ENCODE assay signal across 19 cellular contexts in genomic region chr2:237083026-237083425, GRCh38. TPM values are rescaled to one million over a fixed set of nuclear protein-coding genes. Genes with fewer than 3 reads are reported as not detected.
DNase-seq lines count a peak whose midpoint lies in the region; ATAC-seq and TF ChIP-seq lines count a peak whose summit lies in the region.
"Had no signal": no experiment of that assay in that cellular context is flagged by ENCODE, and none has a peak within 500 bp of the region (broad histone marks: within the 10 kb centered on the region; RNA-seq: fewer than 3 reads in every experiment).

No MANE protein-coding gene starts in this region.

- no peaks in the 10 kb centered on the region for H3K36me3 Mint-ChIP-seq in brain
- peaks cover 21% of the 10 kb centered on the region for H3K36me3 Mint-ChIP-seq in nephron progenitor cell (ENCODE audit: low read depth)
- peaks cover 3% of the 10 kb centered on the region for H3K36me3 Mint-ChIP-seq in activated CD4-positive, alpha-beta T cell treated with anti-CD3 and anti-CD28 coated beads, Interleukin-2, amount 10 ng/mL, durations not matched to agents 24 days and 14 days (ENCODE audit: low read depth)

- peaks cover 45% of the 10 kb centered on the region for H3K4me1 Mint-ChIP-seq in brain
- H3K4me1 Mint-ChIP-seq in nephron progenitor cell, result peaks cover 38% of the 10 kb centered on the region
- H3K4me1 Mint-ChIP-seq in activated CD4-positive, alpha-beta T cell treated with anti-CD3 and anti-CD28 coated beads, Interleukin-2, amount 10 ng/mL, durations not matched to agents 24 days and 14 days, result peaks cover 17% of the 10 kb centered on the region

- H3K36me3 ChIP-seq in ACC112 (ENCODE audit: insufficient read depth, low read length) (peaks cover 22% of the 10 kb centered on the region), DOHH2 (ENCODE audit: control insufficient read depth, low read length) (peaks cover 9% of the 10 kb centered on the region), mammary epithelial cell (ENCODE audit: insufficient read depth, low read length) (no peaks in the 10 kb centered on the region)

- in situ Hi-C loops in G401 (cut with HindIII; ENCODE audit: low sequenced_read_pairs) (no loop called here), mammary epithelial cell (cut with MboI; ENCODE audit: low sequenced_read_pairs in 2 of 2) (no loop called here)

- H3K4me3 ChIP-seq in ACC112 (ENCODE audit: low read depth, low read length), result 0 out of 2 replicates have a peak overlapping the region, but pooled peaks have one; percentile 47
- H3K4me3 ChIP-seq in DOHH2 (ENCODE audit: low read length), result no peak overlapping the region
- no peak overlapping the region for H3K4me3 ChIP-seq in mammary epithelial cell (replicated peaks in 1 of 3; ENCODE audit: insufficient read depth in 1 of 3, low read depth in 2 of 3, low read length in 3 of 3)

- intact Hi-C loops in activated CD4-positive, alpha-beta T cell treated with anti-CD3 and anti-CD28 coated beads, Interleukin-2, amount 10 ng/mL, durations not matched to agents 24 days and 14 days (cut with micrococcal nuclease), result no loop called here
- intact Hi-C loops in mammary epithelial cell (cut with micrococcal nuclease), result no loop called here

- H3K9me3 ChIP-seq in DOHH2 (ENCODE audit: control insufficient read depth, insufficient read depth, low read length) (no peaks in the 10 kb centered on the region), mammary epithelial cell (replicated peaks; ENCODE audit: insufficient read depth, low read length) (no peaks in the 10 kb centered on the region)

- dilution Hi-C loops in mammary epithelial cell (cut with HindIII; ENCODE audit: low sequenced_read_pairs), result no loop called here

- CTCF ChIA-PET in mammary epithelial cell (lab: Charles Lee; ENCODE audit: low non-redundant PET), result no interaction called here

- no peaks in the 10 kb centered on the region for H3K27me3 ChIP-seq in ACC112 (ENCODE audit: insufficient read depth, low read length)
- no peaks in the 10 kb centered on the region for H3K27me3 ChIP-seq in DOHH2 (ENCODE audit: control insufficient read depth, low read length)
- H3K27me3 ChIP-seq in mammary epithelial cell (ENCODE audit: insufficient read depth, low read length), result no peaks in the 10 kb centered on the region

- no peak overlapping the region for H3K27ac Mint-ChIP-seq in brain
- H3K27ac Mint-ChIP-seq in nephron progenitor cell, result no peak overlapping the region
- H3K27ac Mint-ChIP-seq in activated CD4-positive, alpha-beta T cell treated with anti-CD3 and anti-CD28 coated beads, Interleukin-2, amount 10 ng/mL, durations not matched to agents 24 days and 14 days, result no peak overlapping the region
- H3K27ac Mint-ChIP-seq: CD4-positive, alpha-beta T cell; HFFc6 had no signal

- peaks cover 15% of the 10 kb centered on the region for H3K27me3 Mint-ChIP-seq in brain
- H3K27me3 Mint-ChIP-seq in nephron progenitor cell (ENCODE audit: low read depth, poor library complexity), result peaks cover 7% of the 10 kb centered on the region
- no peaks in the 10 kb centered on the region for H3K27me3 Mint-ChIP-seq in activated CD4-positive, alpha-beta T cell treated with anti-CD3 and anti-CD28 coated beads, Interleukin-2, amount 10 ng/mL, durations not matched to agents 24 days and 14 days
- H3K27me3 Mint-ChIP-seq: CD4-positive, alpha-beta T cell had no signal

- H4K20me1 ChIP-seq in DOHH2 (ENCODE audit: control insufficient read depth, insufficient read depth, low read depth, low read length) (no peaks in the 10 kb centered on the region), mammary epithelial cell (ENCODE audit: insufficient read depth, low read length) (no peaks in the 10 kb centered on the region)

- H3K4me3 Mint-ChIP-seq in brain, result peak overlapping the region in 3 of 5 experiments; percentile 46 to 100 (median 65)
- H3K4me3 Mint-ChIP-seq in nephron progenitor cell, result peak overlapping the region; percentile 2
- H3K4me3 Mint-ChIP-seq in activated CD4-positive, alpha-beta T cell treated with anti-CD3 and anti-CD28 coated beads, Interleukin-2, amount 10 ng/mL, durations not matched to agents 24 days and 14 days, result no peak overlapping the region
- H3K4me3 Mint-ChIP-seq: HFFc6 had no signal

- H2AFZ ChIP-seq in ACC112 (ENCODE audit: low read length, unreplicated experiment) (no peak overlapping the region), mammary epithelial cell (ENCODE audit: low read depth, low read length) (no peak overlapping the region)

- BruUV-seq in mammary epithelial cell (replicated peaks; lab: Mats Ljungman, UMichigan), result no TSS peak

- H3K79me2 ChIP-seq in ACC112 (ENCODE audit: control insufficient read depth, insufficient read depth, low read length, unreplicated experiment), result peaks cover 46% of the 10 kb centered on the region
- peaks cover 34% of the 10 kb centered on the region for H3K79me2 ChIP-seq in DOHH2 (ENCODE audit: control insufficient read depth, low read length)
- H3K79me2 ChIP-seq in mammary epithelial cell (ENCODE audit: insufficient read depth, low read length), result peaks cover 44% of the 10 kb centered on the region

- H3K9ac ChIP-seq in mammary epithelial cell (ENCODE audit: insufficient read depth, low read length), result no peak overlapping the region
- H3K9ac ChIP-seq: KMS-11 had no signal

- H3K4me2 ChIP-seq in DOHH2 (ENCODE audit: low read length), result peak overlapping the region; percentile 20
- no peak overlapping the region for H3K4me2 ChIP-seq in mammary epithelial cell (ENCODE audit: insufficient read depth, low read depth, low read length)
- H3K4me2 ChIP-seq: KMS-11 had no signal

- no peaks in the 10 kb centered on the region for H3F3A ChIP-seq in DOHH2 (ENCODE audit: control insufficient read depth, insufficient read depth)

- no peaks in the 10 kb centered on the region for H3K9me2 ChIP-seq in DOHH2 (replicated peaks; ENCODE audit: control insufficient read depth, low read length)

- H3K27ac ChIP-seq in ACC112 (ENCODE audit: low read depth, low read length) (no peak overlapping the region), DOHH2 (ENCODE audit: low read depth, low read length) (no peak overlapping the region), mammary epithelial cell (ENCODE audit: insufficient read depth, low read depth, low read length) (no peak overlapping the region)
- H3K27ac ChIP-seq: C4-2B, KMS-11 had no signal

- TF ChIP-seq CTCF in DOHH2 (IDR thresholded peaks at IDR 0.05; ENCODE audit: low read depth, low read length, poor library complexity, severe bottlenecking) (no peak), brain (conservative IDR thresholded peaks at IDR 0.05) (no peak), nephron progenitor cell (IDR thresholded peaks at IDR 0.05) (no peak), mammary epithelial cell (conservative IDR thresholded peaks at IDR 0.05 in 1 of 2, IDR thresholded peaks at IDR 0.05 in 1 of 2; ENCODE audit: extremely low read depth in 1 of 2, insufficient read depth in 1 of 2, low read depth in 1 of 2, low read length in 2 of 2) (no peak)

- no peak for DNase-seq in nephron progenitor cell
- no peak for DNase-seq in G401 (ENCODE audit: low spot score)
- no peak for DNase-seq in activated CD4-positive, alpha-beta T cell treated with anti-CD3 and anti-CD28 coated beads, Interleukin-2, amount 10 ng/mL, durations not matched to agents 24 days and 14 days
- no peak for DNase-seq in mammary epithelial cell
- DNase-seq: AML-193; Calu3; CD4-positive, alpha-beta T cell; DMS79 treated with DMSO at 0.1 percent for 48 hours; GDM1; GOT3; H7; HFFc6 had no signal

- ATAC-seq in HG03039 (IDR thresholded peaks at IDR 0.05; ENCODE audit: unreplicated experiment), result no peak
- ATAC-seq: HCT116 had no signal

- WGBS in mammary epithelial cell (ENCODE audit: low coverage, missing lambda C conversion rate), result 90% methylated on average over 3 of the region's 3 CpGs

- H3K4me1 ChIP-seq in ACC112 (ENCODE audit: control insufficient read depth, insufficient read depth, low read length, unreplicated experiment), result peaks cover 20% of the 10 kb centered on the region
- H3K4me1 ChIP-seq in DOHH2 (ENCODE audit: control insufficient read depth, low read length), result peaks cover 24% of the 10 kb centered on the region
- peaks cover 13% of the 10 kb centered on the region for H3K4me1 ChIP-seq in mammary epithelial cell (ENCODE audit: insufficient read depth, low read length)

- H3K9me3 Mint-ChIP-seq in brain (no peaks in the 10 kb centered on the region), nephron progenitor cell (peaks cover 11% of the 10 kb centered on the region)
- H3K9me3 Mint-ChIP-seq in activated CD4-positive, alpha-beta T cell treated with anti-CD3 and anti-CD28 coated beads, Interleukin-2, amount 10 ng/mL, durations not matched to agents 24 days and 14 days, result no peaks in the 10 kb centered on the region
- H3K9me3 Mint-ChIP-seq: CD4-positive, alpha-beta T cell; HFFc6 had no signal

RNA-seq across cellular contexts. Expression of gene COPS8, which starts 2.7 kb away (rescaled TPM):
- 94.9 TPM for polyA plus RNA-seq in brain (ENCODE audit: insufficient read depth, low read depth, low replicate concordance)
- total RNA-seq in G401 (2014; rRNA removed; shearing (Covaris generic)), result 151 and 175 TPM in 2 replicates
- total RNA-seq in activated CD4-positive, alpha-beta T cell treated with anti-CD3 and anti-CD28 coated beads, Interleukin-2, amount 10 ng/mL, durations not matched to agents 24 days and 14 days, result 60.1 and 67.5 TPM in 2 replicates
- total RNA-seq in mammary epithelial cell, result 100 to 1,000 TPM; 102 to 111 TPM
- polyA plus RNA-seq in mammary epithelial cell, result 113 TPM
- 88.4 TPM for polyA minus RNA-seq in mammary epithelial cell
